20 cellular contexts compared by ENCODE assay signal in the genomic region with DNA sequence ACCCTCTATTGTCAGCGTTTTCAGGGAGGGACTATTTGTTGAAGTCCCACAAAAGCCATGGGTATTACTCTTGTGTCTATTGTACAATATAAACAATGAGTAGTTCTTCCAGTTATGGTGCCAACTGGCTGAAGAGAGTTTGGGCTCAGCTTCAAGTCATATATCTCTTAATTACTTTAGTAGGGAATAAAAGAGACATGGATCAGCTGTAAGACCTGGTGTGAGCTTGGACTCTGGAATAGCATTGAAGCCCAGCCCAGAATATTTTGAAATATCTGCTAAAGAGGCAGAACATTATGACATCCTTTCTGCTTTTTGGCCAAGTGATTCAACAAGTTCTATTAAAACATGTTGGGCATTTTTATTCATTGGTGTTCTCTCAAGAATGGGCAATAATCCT.
A peak's percentile ranks its signal among the peaks of the same experiment; 100 is the strongest.
DNase-seq lines count a peak whose midpoint lies in the region; ATAC-seq and TF ChIP-seq lines count a peak whose summit lies in the region.
"Had no signal": no experiment of that assay in that cellular context is flagged by ENCODE, and none has a peak within 500 bp of the region (broad histone marks: within the 10 kb centered on the region; RNA-seq: fewer than 3 reads in every experiment).

No MANE protein-coding gene starts in this region.

- H3K27ac ChIP-seq in body of pancreas, result peak overlapping the region in 1 of 4 donors; percentile 27
- peak overlapping the region; percentile 25 for H3K27ac ChIP-seq in left ventricle myocardium inferior (replicated peaks)
- no peak overlapping the region for H3K27ac ChIP-seq in trophoblast cell (ENCODE audit: low read depth, low read length)
- H3K27ac ChIP-seq: ascending aorta, thyroid gland had no signal

- peak; percentile 83 for ATAC-seq in body of pancreas
- no peak for ATAC-seq in GM19455 (IDR thresholded peaks at IDR 0.05; ENCODE audit: unreplicated experiment)
- ATAC-seq: activated T-cell treated with anti-CD3 and anti-CD28 coated beads, Interleukin-2, amount 50 U/mL, for 72 hours; stimulated activated memory B cell treated with anti-CD40 and anti-IgM and Interleukin-4, amounts not matched to agents 10 μg/mL and 1 μg/mL and 100 μg/mL, for 72 hours had no signal

- H3K18ac ChIP-seq in trophoblast cell (ENCODE audit: low read length), result no peak overlapping the region

- no peak overlapping the region for H2BK120ac ChIP-seq in trophoblast cell (ENCODE audit: insufficient read depth, low read length, poor library complexity)

- intact Hi-C loops in body of pancreas (cut with DNase I), result no loop called here
- intact Hi-C loops in left ventricle myocardium inferior (cut with micrococcal nuclease), result no loop called here

- H3K4me3 ChIP-seq in body of pancreas, result no peak overlapping the region
- no peak overlapping the region for H3K4me3 ChIP-seq in left ventricle myocardium inferior
- H3K4me3 ChIP-seq in skeletal muscle cell (ENCODE audit: low read depth, low read length), result no peak overlapping the region
- H3K4me3 ChIP-seq in trophoblast cell (ENCODE audit: low read depth, low read length), result no peak overlapping the region
- H3K4me3 ChIP-seq: ascending aorta, esophagus muscularis mucosa, HAP-1, thyroid gland had no signal

- TF ChIP-seq CTCF in body of pancreas (IDR thresholded peaks at IDR 0.05) (no peak), left ventricle myocardium inferior (IDR thresholded peaks at IDR 0.05; ENCODE audit: borderline replicate concordance) (no peak)

- H2BK12ac ChIP-seq in trophoblast cell (ENCODE audit: low read length), result no peak overlapping the region

- H3K23ac ChIP-seq in trophoblast cell (ENCODE audit: low read length), result no peak overlapping the region

- H4K8ac ChIP-seq in trophoblast cell (ENCODE audit: low read depth, low read length), result no peak overlapping the region

- H3K4ac ChIP-seq in trophoblast cell (ENCODE audit: low read depth, low read length), result no peak overlapping the region

- no peak overlapping the region for H4K12ac ChIP-seq in trophoblast cell (ENCODE audit: low read depth, low read length)

- H3K27me3 ChIP-seq in body of pancreas (no peaks in the 10 kb centered on the region), left ventricle myocardium inferior (ENCODE audit: low read depth) (no peaks in the 10 kb centered on the region), trophoblast cell (ENCODE audit: insufficient read depth, low read length) (no peaks in the 10 kb centered on the region)
- H3K27me3 ChIP-seq: ascending aorta, esophagus muscularis mucosa, thyroid gland had no signal

- peaks cover 8% of the 10 kb centered on the region for H3K4me1 ChIP-seq in body of pancreas
- H3K4me1 ChIP-seq in left ventricle myocardium inferior, result no peaks in the 10 kb centered on the region
- no peaks in the 10 kb centered on the region for H3K4me1 ChIP-seq in trophoblast cell (ENCODE audit: control insufficient read depth in 1 of 2, insufficient read depth in 2 of 2, low read length in 2 of 2)
- H3K4me1 ChIP-seq: ascending aorta, HAP-1, thyroid gland had no signal

- H3K9ac ChIP-seq in trophoblast cell (ENCODE audit: low read length), result no peak overlapping the region

- H3K36me3 ChIP-seq in body of pancreas (replicated peaks in 1 of 2; ENCODE audit: insufficient read depth in 1 of 2, low read depth in 2 of 2) (no peaks in the 10 kb centered on the region), left ventricle myocardium inferior (no peaks in the 10 kb centered on the region), trophoblast cell (ENCODE audit: control insufficient read depth in 1 of 2, insufficient read depth in 2 of 2, low read length in 2 of 2) (no peaks in the 10 kb centered on the region)
- H3K36me3 ChIP-seq: ascending aorta, esophagus muscularis mucosa, HAP-1, thyroid gland had no signal

- H4K91ac ChIP-seq in trophoblast cell (ENCODE audit: low read depth, low read length), result no peak overlapping the region

- no peak overlapping the region for H2AK5ac ChIP-seq in trophoblast cell (ENCODE audit: low read length)

- WGBS in body of pancreas, 2 donors, result 7 to 21% methylated on average over 1 of the region's 1 CpG
- WGBS in trophoblast cell (ENCODE audit: extremely low coverage, insufficient coverage, insufficient read length), result no CpG with 5 or more reads among the region's 1 CpG

- no peak overlapping the region for H2AFZ ChIP-seq in trophoblast cell (ENCODE audit: insufficient read depth, low read length, poor library complexity)

- no peak for TF ChIP-seq POLR2A in body of pancreas (IDR thresholded peaks at IDR 0.05)

- H3K14ac ChIP-seq in trophoblast cell (ENCODE audit: low read length), result no peak overlapping the region

- no peak overlapping the region for H3K4me2 ChIP-seq in trophoblast cell (ENCODE audit: low read length)

- H3K79me2 ChIP-seq in trophoblast cell (ENCODE audit: control insufficient read depth, insufficient read depth, low read length, poor library complexity), result no peaks in the 10 kb centered on the region

- peaks cover 0 to 7% (median 0%) of the 10 kb centered on the region in 3 donors for H3K9me3 ChIP-seq in body of pancreas
- peaks cover 12% of the 10 kb centered on the region for H3K9me3 ChIP-seq in left ventricle myocardium inferior (replicated peaks)
- peaks cover 7% of the 10 kb centered on the region for H3K9me3 ChIP-seq in trophoblast cell (ENCODE audit: insufficient read depth, low read depth, low read length)
- H3K9me3 ChIP-seq: ascending aorta, HAP-1, thyroid gland had no signal

- DNase-seq in GM04503 (ENCODE audit: low read depth) (peak; percentile 48), body of pancreas (peak; percentile 40 to 71 (median 55)), left ventricle myocardium inferior (no peak), skeletal muscle cell (ENCODE audit: low read depth) (peak; percentile 27), trophoblast cell (no peak)
- no peak for DNase-seq in NK-92 treated with Interleukin-12 subunit alpha and Interleukin-12 subunit beta, amount 100 ng/mL, for 24 hours (lab: John Stamatoyannopoulos, UW)
- DNase-seq: activated naive CD4-positive, alpha-beta T cell treated with anti-CD3 and anti-CD28 coated beads, Interleukin-2, amount 50 U/mL, for 16 hours; activated T-cell treated with anti-CD3 and anti-CD28 coated beads, Interleukin-2, amount 50 U/mL, for 72 hours; COR-L47; DMS79 treated with DMSO at 0.1 percent for 48 hours; effector memory CD4-positive, alpha-beta T cell; NCI-H1092; NCI-H510A; occipital lobe; thyroid gland had no signal

- no peaks in the 10 kb centered on the region for H3K79me1 ChIP-seq in trophoblast cell (ENCODE audit: low read length)

- no peak overlapping the region for H2BK5ac ChIP-seq in trophoblast cell (ENCODE audit: low read depth, low read length, poor library complexity)

Comparison
In these comparisons a context has a peak if more than half of its experiments do, and no peak if none do; other contexts are left out.
1. DNase-seq: peak in GM04503 (single experiment), body of pancreas (4 of 4) and skeletal muscle cell (single experiment); none in left ventricle myocardium inferior (single experiment), trophoblast cell (0 of 2) and NK-92 treated with Interleukin-12 subunit alpha and Interleukin-12 subunit beta, amount 100 ng/mL, for 24 hours (single experiment).